22 cellular contexts compared by ENCODE assay signal in the genomic region with DNA sequence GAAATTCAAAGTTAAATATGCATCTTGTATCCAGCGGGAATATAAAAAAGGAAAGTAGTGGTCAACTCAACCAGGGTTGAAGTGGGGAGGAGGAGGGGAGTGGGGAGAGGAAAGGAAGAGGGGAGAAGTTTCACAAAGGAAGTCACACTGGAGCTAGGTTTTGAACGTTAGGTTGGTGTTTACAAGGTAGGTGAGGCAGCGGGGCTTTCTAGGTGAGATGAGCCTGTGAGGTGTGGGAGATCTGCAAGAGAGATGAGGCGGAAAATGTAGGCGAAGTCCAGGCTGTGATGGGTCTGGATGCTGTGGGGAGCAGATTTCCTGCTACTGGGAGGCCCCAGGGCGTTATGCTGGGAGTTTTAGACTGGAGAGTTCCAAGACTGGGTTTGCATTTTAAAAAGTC. TPM values are rescaled to one million over a fixed set of nuclear protein-coding genes. Genes with fewer than 3 reads are reported as not detected.
DNase-seq lines count a peak whose midpoint lies in the region; ATAC-seq and TF ChIP-seq lines count a peak whose summit lies in the region.
"Had no signal": no experiment of that assay in that cellular context is flagged by ENCODE, and none has a peak within 500 bp of the region (broad histone marks: within the 10 kb centered on the region; RNA-seq: fewer than 3 reads in every experiment).

No MANE protein-coding gene starts in this region.

- H2BK5ac ChIP-seq in mesenchymal stem cell (ENCODE audit: low read depth, low read length, poor library complexity, severe bottlenecking) = no peak overlapping the region

- no peak overlapping the region for H4K8ac ChIP-seq in mesenchymal stem cell (ENCODE audit: low read length)

- TF ChIP-seq CTCF in DOHH2 (IDR thresholded peaks at IDR 0.05; ENCODE audit: low read depth, low read length, poor library complexity, severe bottlenecking) (no peak), coronary artery (IDR thresholded peaks at IDR 0.05) (no peak)

- DNase-seq in T-helper 1 cell = no peak
- peak; percentile 25 for DNase-seq in activated CD4-positive, alpha-beta memory T cell treated with anti-CD3 and anti-CD28 coated beads, Interleukin-2, amount 10 ng/mL, durations not matched to agents 7 days and 5 days
- no peak for DNase-seq in mesenchymal stem cell
- DNase-seq in coronary artery (ENCODE audit: low spot score) = no peak
- DNase-seq: kidney, MG63, NCI-H187 treated with DMSO at 0.1 percent for 48 hours, psoas muscle, Right ventricle myocardium superior, upper lobe of left lung had no signal

- no peaks in the 10 kb centered on the region for H3F3A ChIP-seq in DOHH2 (ENCODE audit: control insufficient read depth, insufficient read depth)

- H2AK5ac ChIP-seq in mesenchymal stem cell (ENCODE audit: low read length, severe bottlenecking) = no peak overlapping the region

- H3K9ac ChIP-seq in mesenchymal stem cell (ENCODE audit: low read length) = no peak overlapping the region

- H3K18ac ChIP-seq in mesenchymal stem cell (ENCODE audit: low read depth in 1 of 2, low read length in 2 of 2) = peak overlapping the region; percentile 6 to 59

- no peak overlapping the region for H3K14ac ChIP-seq in mesenchymal stem cell (ENCODE audit: low read length in 2 of 2)

- no peaks in the 10 kb centered on the region for H3K79me2 ChIP-seq in DOHH2 (ENCODE audit: control insufficient read depth, low read length)

- H3K4me1 ChIP-seq in DOHH2 (ENCODE audit: control insufficient read depth, low read length) (peaks cover 18% of the 10 kb centered on the region), mesenchymal stem cell (ENCODE audit: control insufficient read depth, insufficient read depth, low read depth, low read length) (peaks cover 2% of the 10 kb centered on the region)
- H3K4me1 ChIP-seq: psoas muscle had no signal

- H3K27me3 ChIP-seq in DOHH2 (ENCODE audit: control insufficient read depth, low read length) = peaks cover 40% of the 10 kb centered on the region
- H3K27me3 ChIP-seq in mesenchymal stem cell (ENCODE audit: control insufficient read depth in 1 of 2, insufficient read depth in 1 of 2, low read length in 2 of 2) = peaks cover 12 to 13% of the 10 kb centered on the region in 2 experiments
- H3K27me3 ChIP-seq: upper lobe of left lung had no signal

- no peaks in the 10 kb centered on the region for H3K36me3 ChIP-seq in DOHH2 (ENCODE audit: control insufficient read depth, low read length)
- H3K36me3 ChIP-seq in mesenchymal stem cell (ENCODE audit: control insufficient read depth in 1 of 2, insufficient read depth in 2 of 2, low read depth in 1 of 2, low read length in 2 of 2) = no peaks in the 10 kb centered on the region
- H3K36me3 ChIP-seq: MG63, upper lobe of left lung had no signal

- WGBS in mesenchymal stem cell = 79% methylated on average over 5 of the region's 6 CpGs

- POLR2A ChIA-PET in activated CD4-positive, alpha-beta memory T cell treated with anti-CD3 and anti-CD28 coated beads, Interleukin-2, amount 10 ng/mL, durations not matched to agents 7 days and 5 days (lab: Charles Lee) = interaction anchor here (0.6 to 1.0 kb wide), 4 partner anchors 12 to 1198 kb away, joined by 3 to 5 read pairs (median 3); no protein-coding TSS in a partner anchor

- H3K79me1 ChIP-seq in mesenchymal stem cell (replicated peaks; ENCODE audit: low read length, poor library complexity, severe bottlenecking) = no peaks in the 10 kb centered on the region

- peaks cover 16% of the 10 kb centered on the region for H3K27me3 Mint-ChIP-seq in T-helper 1 cell treated with Interleukin-12 subunit alpha and Interleukin-12 subunit beta and Interleukin-4 antibody, amounts not matched to agents 30 μg/mL and 1 μg/mL, for 36 hours (ENCODE audit: low read depth)
- H3K27me3 Mint-ChIP-seq in activated CD4-positive, alpha-beta memory T cell treated with anti-CD3 and anti-CD28 coated beads, Interleukin-2, amount 10 ng/mL, durations not matched to agents 7 days and 5 days = peaks cover 12% of the 10 kb centered on the region

- H3K9me3 ChIP-seq in DOHH2 (ENCODE audit: control insufficient read depth, insufficient read depth, low read length) = no peaks in the 10 kb centered on the region
- H3K9me3 ChIP-seq in mesenchymal stem cell (ENCODE audit: control insufficient read depth, low read length) = no peaks in the 10 kb centered on the region
- H3K9me3 ChIP-seq: MG63, psoas muscle, upper lobe of left lung had no signal

- no peak overlapping the region for H3K27ac ChIP-seq in DOHH2 (ENCODE audit: low read depth, low read length)
- no peak overlapping the region for H3K27ac ChIP-seq in mesenchymal stem cell (ENCODE audit: low read length, poor library complexity, severe bottlenecking)
- no peak overlapping the region for H3K27ac ChIP-seq in coronary artery
- H3K27ac ChIP-seq: psoas muscle, upper lobe of left lung had no signal

- H2BK15ac ChIP-seq in mesenchymal stem cell (ENCODE audit: low read depth, poor library complexity, severe bottlenecking) = no peak overlapping the region

- H3K4me1 Mint-ChIP-seq in T-helper 1 cell treated with Interleukin-12 subunit alpha and Interleukin-12 subunit beta and Interleukin-4 antibody, amounts not matched to agents 30 μg/mL and 1 μg/mL, for 36 hours (ENCODE audit: low read depth) = peaks cover 37% of the 10 kb centered on the region
- peaks cover 54% of the 10 kb centered on the region for H3K4me1 Mint-ChIP-seq in activated CD4-positive, alpha-beta memory T cell treated with anti-CD3 and anti-CD28 coated beads, Interleukin-2, amount 10 ng/mL, durations not matched to agents 7 days and 5 days
- H3K4me1 Mint-ChIP-seq: neural crest cell had no signal

- ATAC-seq in HG02938 (IDR thresholded peaks at IDR 0.05; ENCODE audit: unreplicated experiment) (no peak), GM19467 (IDR thresholded peaks at IDR 0.05; ENCODE audit: unreplicated experiment) (no peak)
- ATAC-seq: activated CD4-positive, CD25-positive, alpha-beta regulatory T cell treated with anti-CD3 and anti-CD28 coated beads, Interleukin-2, amount 50 U/mL, for 24 hours; HepG2; psoas muscle had no signal

- peak overlapping the region; percentile 13; the same call in 1 of the 2 replicates for H3K4me2 ChIP-seq in DOHH2 (ENCODE audit: low read length)
- no peak overlapping the region for H3K4me2 ChIP-seq in mesenchymal stem cell (ENCODE audit: low read length, poor library complexity, severe bottlenecking)

- peak overlapping the region; percentile 38 for H2BK120ac ChIP-seq in mesenchymal stem cell (ENCODE audit: low read depth, low read length)

- H4K20me1 ChIP-seq in DOHH2 (ENCODE audit: control insufficient read depth, insufficient read depth, low read depth, low read length) = no peaks in the 10 kb centered on the region

- no peaks in the 10 kb centered on the region for H3K9me2 ChIP-seq in DOHH2 (replicated peaks; ENCODE audit: control insufficient read depth, low read length)

- no peak overlapping the region for H3K23ac ChIP-seq in mesenchymal stem cell (ENCODE audit: low read length in 2 of 2)

- H2BK12ac ChIP-seq in mesenchymal stem cell (ENCODE audit: low read length in 2 of 2) = peak overlapping the region in 1 of 2 experiments; percentile 61

- H4K91ac ChIP-seq in mesenchymal stem cell (ENCODE audit: low read length) = no peak overlapping the region

- CTCF ChIA-PET in activated CD4-positive, alpha-beta memory T cell treated with anti-CD3 and anti-CD28 coated beads, Interleukin-2, amount 10 ng/mL, durations not matched to agents 7 days and 5 days (lab: Charles Lee) = interaction anchor here (0.7 to 1.9 kb wide), 5 partner anchors 12 to 92 kb away, joined by 3 to 6 read pairs (median 3); a partner anchor contains a TSS

- H3K27ac Mint-ChIP-seq in T-helper 1 cell treated with Interleukin-12 subunit alpha and Interleukin-12 subunit beta and Interleukin-4 antibody, amounts not matched to agents 30 μg/mL and 1 μg/mL, for 36 hours = peak overlapping the region; percentile 51
- H3K27ac Mint-ChIP-seq in activated CD4-positive, alpha-beta memory T cell treated with anti-CD3 and anti-CD28 coated beads, Interleukin-2, amount 10 ng/mL, durations not matched to agents 7 days and 5 days = peak overlapping the region; percentile 28

- H3K4me3 Mint-ChIP-seq in T-helper 1 cell treated with Interleukin-12 subunit alpha and Interleukin-12 subunit beta and Interleukin-4 antibody, amounts not matched to agents 30 μg/mL and 1 μg/mL, for 36 hours = peak overlapping the region; percentile 37
- H3K4me3 Mint-ChIP-seq in activated CD4-positive, alpha-beta memory T cell treated with anti-CD3 and anti-CD28 coated beads, Interleukin-2, amount 10 ng/mL, durations not matched to agents 7 days and 5 days = no peak overlapping the region
- H3K4me3 Mint-ChIP-seq: neural crest cell had no signal

- H3K9me3 Mint-ChIP-seq in T-helper 1 cell treated with Interleukin-12 subunit alpha and Interleukin-12 subunit beta and Interleukin-4 antibody, amounts not matched to agents 30 μg/mL and 1 μg/mL, for 36 hours = no peaks in the 10 kb centered on the region
- H3K9me3 Mint-ChIP-seq in activated CD4-positive, alpha-beta memory T cell treated with anti-CD3 and anti-CD28 coated beads, Interleukin-2, amount 10 ng/mL, durations not matched to agents 7 days and 5 days = no peaks in the 10 kb centered on the region
- H3K9me3 Mint-ChIP-seq: CD14-positive monocyte, neural crest cell had no signal

- H3K4ac ChIP-seq in mesenchymal stem cell (ENCODE audit: low read depth in 1 of 2, low read length in 2 of 2) = no peak overlapping the region

- no peak overlapping the region for H3K4me3 ChIP-seq in DOHH2 (ENCODE audit: low read length)
- H3K4me3 ChIP-seq in mesenchymal stem cell (ENCODE audit: insufficient read depth in 1 of 2, low read depth in 1 of 2, low read length in 2 of 2) = no peak overlapping the region
- no peak overlapping the region for H3K4me3 ChIP-seq in coronary artery
- H3K4me3 ChIP-seq: MG63, psoas muscle, upper lobe of left lung had no signal

- no peak overlapping the region for H2AFZ ChIP-seq in mesenchymal stem cell (ENCODE audit: low read depth, low read length)

- no peaks in the 10 kb centered on the region for H3K36me3 Mint-ChIP-seq in T-helper 1 cell treated with Interleukin-12 subunit alpha and Interleukin-12 subunit beta and Interleukin-4 antibody, amounts not matched to agents 30 μg/mL and 1 μg/mL, for 36 hours (ENCODE audit: low read depth)
- H3K36me3 Mint-ChIP-seq in activated CD4-positive, alpha-beta memory T cell treated with anti-CD3 and anti-CD28 coated beads, Interleukin-2, amount 10 ng/mL, durations not matched to agents 7 days and 5 days (ENCODE audit: low read depth) = no peaks in the 10 kb centered on the region
- H3K36me3 Mint-ChIP-seq: CD14-positive monocyte had no signal

RNA-seq across cellular contexts. Expression of a gene that starts 36.1 kb away (rescaled TPM):
- not detected for total RNA-seq in activated CD4-positive, alpha-beta memory T cell treated with anti-CD3 and anti-CD28 coated beads, Interleukin-2, amount 10 ng/mL, durations not matched to agents 7 days and 5 days
- not detected for polyA plus RNA-seq in mesenchymal stem cell (2013, experiment 1 of 2)
- not detected for polyA plus RNA-seq in mesenchymal stem cell (2013, experiment 2 of 2)
- total RNA-seq: A172; astrocyte; chondrocyte; HepG2; kidney; neural crest cell; Right ventricle myocardium superior; T-helper 1 cell treated with Interleukin-12 subunit alpha and Interleukin-12 subunit beta and Interleukin-4 antibody, amounts not matched to agents 30 ng/mL and 1 ng/mL, for 36 hours; upper lobe of left lung had no signal
- polyA plus RNA-seq: CD14-positive monocyte, psoas muscle had no signal

RNA-seq across cellular contexts. Expression of a gene that starts 57.0 kb away (rescaled TPM):
- 1 to 10 TPM in 1 of 2 experiments, under 1 TPM in 1; 0.73 to 1.9 TPM for total RNA-seq in activated CD4-positive, alpha-beta memory T cell treated with anti-CD3 and anti-CD28 coated beads, Interleukin-2, amount 10 ng/mL, durations not matched to agents 7 days and 5 days
- 0.11 TPM for polyA plus RNA-seq in mesenchymal stem cell (2013, experiment 1 of 2)
- polyA plus RNA-seq in mesenchymal stem cell (2013, experiment 2 of 2) = not detected
- total RNA-seq: A172, astrocyte, chondrocyte, HepG2, neural crest cell had no signal
- polyA plus RNA-seq: HepG2 had no signal

RNA-seq across cellular contexts. Expression of a gene that starts 58.7 kb away (rescaled TPM):
- total RNA-seq in activated CD4-positive, alpha-beta memory T cell treated with anti-CD3 and anti-CD28 coated beads, Interleukin-2, amount 10 ng/mL, durations not matched to agents 7 days and 5 days = not detected
- polyA plus RNA-seq in mesenchymal stem cell (2013, experiment 1 of 2) = 0.04 TPM
- polyA plus RNA-seq in mesenchymal stem cell (2013, experiment 2 of 2) = 0.07 TPM
- total RNA-seq: A172; chondrocyte; HepG2; neural crest cell; psoas muscle; Right ventricle myocardium superior; T-helper 1 cell treated with Interleukin-12 subunit alpha and Interleukin-12 subunit beta and Interleukin-4 antibody, amounts not matched to agents 30 ng/mL and 1 ng/mL, for 36 hours; upper lobe of left lung had no signal
- polyA plus RNA-seq: CD14-positive monocyte, HepG2, psoas muscle had no signal
